Comparison of ENCODE assay signal across 16 cellular contexts in the genomic region with DNA sequence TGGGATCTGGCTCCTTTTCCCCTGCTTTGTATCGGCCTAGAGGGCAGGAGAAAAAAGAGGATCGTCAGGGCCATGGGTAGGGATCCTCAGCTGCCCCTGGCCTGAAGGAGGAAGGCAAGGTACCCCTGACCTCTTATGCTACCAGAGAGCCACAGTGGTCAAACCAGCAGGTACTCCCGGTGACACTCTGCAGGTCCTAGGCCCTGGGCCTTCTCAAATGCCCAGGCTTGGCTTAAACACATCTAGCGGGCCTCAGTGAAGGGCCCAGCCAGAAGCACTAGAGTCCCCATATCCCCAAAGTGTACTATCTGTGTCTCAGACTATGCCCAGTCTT. TPM values are rescaled to one million over a fixed set of nuclear protein-coding genes. Genes with fewer than 3 reads are reported as not detected.
DNase-seq lines count a peak whose midpoint lies in the region; FAIRE-seq and TF ChIP-seq lines count a peak whose summit lies in the region.
"Had no signal": no experiment of that assay in that cellular context is flagged by ENCODE, and none has a peak within 500 bp of the region (broad histone marks: within the 10 kb centered on the region; RNA-seq: fewer than 3 reads in every experiment).

No MANE protein-coding gene starts in this region.

- H4K20me1 ChIP-seq in BLaER1, result peaks cover 81% of the 10 kb centered on the region
- H4K20me1 ChIP-seq in astrocyte (ENCODE audit: insufficient read depth, low read length), result peaks cover 59% of the 10 kb centered on the region

- H3K36me3 ChIP-seq in BLaER1 (peaks cover 73% of the 10 kb centered on the region), astrocyte (ENCODE audit: insufficient read depth, low read length) (peaks cover 27% of the 10 kb centered on the region)

- H3K27ac ChIP-seq in BLaER1 (peak overlapping the region; percentile 94), astrocyte (ENCODE audit: low read depth, low read length) (no peak overlapping the region)
- H3K27ac ChIP-seq: foreskin keratinocyte had no signal

- no peaks in the 10 kb centered on the region for H3K27me3 ChIP-seq in BLaER1
- no peaks in the 10 kb centered on the region for H3K27me3 ChIP-seq in astrocyte (ENCODE audit: insufficient read depth, low read length)
- H3K27me3 ChIP-seq: foreskin keratinocyte had no signal

- no peak overlapping the region for H3K27ac Mint-ChIP-seq in astrocyte (ENCODE audit: unreplicated experiment)
- H3K27ac Mint-ChIP-seq in osteocyte (ENCODE audit: unreplicated experiment), result peak overlapping the region; percentile 34

- H3K9me3 Mint-ChIP-seq in astrocyte (ENCODE audit: unreplicated experiment), result no peaks in the 10 kb centered on the region
- no peaks in the 10 kb centered on the region for H3K9me3 Mint-ChIP-seq in osteocyte (ENCODE audit: unreplicated experiment)

- no peak overlapping the region for H2AFZ ChIP-seq in astrocyte (ENCODE audit: low read depth, low read length)

- DNase-seq in astrocyte (ENCODE audit: low read depth) (no peak), osteocyte (ENCODE audit: extremely low spot score, unreplicated experiment) (no peak), NCI-H526 treated with DMSO at 0.1 percent for 48 hours (lab: John Stamatoyannopoulos, UW) (no peak), SIG-M5 treated with dmso at 0.1 percent for 504 hours (lab: John Stamatoyannopoulos, UW; ENCODE audit: unreplicated experiment) (no peak), NCI-H446 treated with DMSO at 0.1 percent for 48 hours (lab: John Stamatoyannopoulos, UW) (no peak), NCI-H146 (lab: John Stamatoyannopoulos, UW) (no peak)
- DNase-seq: activated gamma-delta T cell treated with Interleukin-2 at 50 U/mL for 16 hours, foreskin keratinocyte, HCEC 1CT, Kasumi-1, PC-3 had no signal

- peak; percentile 35 for TF ChIP-seq POLR2A in GM15510 (IDR thresholded peaks at IDR 0.05; ENCODE audit: borderline replicate concordance, extremely low read depth, insufficient read length)

- H3K9me3 ChIP-seq in BLaER1 (no peaks in the 10 kb centered on the region), astrocyte (ENCODE audit: insufficient read depth, low read depth, low read length) (no peaks in the 10 kb centered on the region)

- H3K36me3 Mint-ChIP-seq in astrocyte (ENCODE audit: low read depth, unreplicated experiment) (peaks cover 47% of the 10 kb centered on the region), osteocyte (ENCODE audit: unreplicated experiment) (peaks cover 53% of the 10 kb centered on the region)

- no peak for FAIRE-seq in astrocyte (lab: Jason Lieb, UNC)
- FAIRE-seq: GM19239 had no signal

- H3K4me3 ChIP-seq in BLaER1 (peak overlapping the region; percentile 96; the same call in 1 of the 2 replicates), astrocyte (ENCODE audit: insufficient read depth, low read depth, low read length) (no peak overlapping the region)

- peak overlapping the region; percentile 94 for H3K4me2 ChIP-seq in BLaER1
- no peak overlapping the region for H3K4me2 ChIP-seq in astrocyte (ENCODE audit: low read length)

- H3K4me1 Mint-ChIP-seq in astrocyte (ENCODE audit: low read depth, unreplicated experiment) (peaks cover 25% of the 10 kb centered on the region), osteocyte (ENCODE audit: unreplicated experiment) (peaks cover 39% of the 10 kb centered on the region)

- H3K9ac ChIP-seq in BLaER1 (peak overlapping the region; percentile 95), astrocyte (ENCODE audit: low read length) (no peak overlapping the region)

- H3K4me1 ChIP-seq in BLaER1 (peaks cover 75% of the 10 kb centered on the region), astrocyte (ENCODE audit: insufficient read depth, low read length) (peaks cover 8% of the 10 kb centered on the region)

- H3K4me3 Mint-ChIP-seq in astrocyte (ENCODE audit: unreplicated experiment) (peak overlapping the region; percentile 13), osteocyte (ENCODE audit: unreplicated experiment) (no peak overlapping the region)

- peaks cover under 1% of the 10 kb centered on the region for H3K27me3 Mint-ChIP-seq in astrocyte (ENCODE audit: low read depth, unreplicated experiment)
- H3K27me3 Mint-ChIP-seq in osteocyte (ENCODE audit: unreplicated experiment), result no peaks in the 10 kb centered on the region

- H3K79me2 ChIP-seq in astrocyte (ENCODE audit: insufficient read depth, low read length), result peaks cover 33% of the 10 kb centered on the region

- TF ChIP-seq CTCF in astrocyte (IDR thresholded peaks at IDR 0.05; ENCODE audit: insufficient read depth, low read depth, low read length) (no peak), osteocyte (IDR thresholded peaks at IDR 0.05) (no peak)

RNA-seq across cellular contexts. Expression of a gene that starts 3.5 kb away (rescaled TPM):
- 39.7 and 42.5 TPM in 2 replicates for total RNA-seq in astrocyte
- total RNA-seq in osteocyte, result 50.2 and 58.9 TPM in 2 replicates

RNA-seq across cellular contexts. Expression of a gene that starts 56.3 kb away (rescaled TPM):
- not detected in 2 replicates for total RNA-seq in astrocyte
- total RNA-seq in osteocyte, result not detected in 2 replicates
- total RNA-seq: foreskin keratinocyte, left colon, PC-3, urinary bladder had no signal
